Comparison of ENCODE assay signal across 1 cellular context in the genomic region with DNA sequence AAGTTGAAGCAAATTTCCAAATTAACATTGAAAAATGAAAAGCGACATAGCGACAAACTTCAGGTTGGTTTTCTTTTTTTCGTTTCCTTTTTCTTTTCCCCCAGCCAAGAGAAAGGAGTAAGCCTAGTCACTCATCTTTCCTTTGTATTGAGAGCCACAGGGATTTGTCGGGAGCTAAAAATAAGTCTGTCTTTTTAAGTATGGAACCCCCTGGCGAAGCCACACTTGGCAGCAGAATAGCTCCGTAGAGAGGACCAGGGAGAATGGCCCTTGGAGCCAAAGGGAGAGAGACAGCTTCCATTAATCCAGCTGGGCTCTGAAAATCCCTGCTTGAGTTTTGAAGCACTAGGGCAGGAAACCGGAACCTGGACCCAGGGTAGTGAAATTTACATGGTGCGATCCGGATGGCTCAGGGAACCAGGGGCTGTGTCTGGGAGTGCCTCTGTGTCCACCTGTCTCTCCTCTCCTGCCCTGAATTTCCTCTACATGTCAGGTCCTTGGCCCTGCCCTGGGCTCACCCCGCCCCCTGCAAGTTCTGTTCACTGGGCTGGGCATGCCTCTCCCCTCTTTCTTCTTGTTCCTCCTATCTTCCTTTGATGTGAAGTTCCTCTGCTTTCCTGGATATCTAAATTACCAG.
TF ChIP-seq lines count a peak whose summit lies in the region.

No MANE protein-coding gene starts in this region.

TF ChIP-seq in H1, 55 proteins besides CTCF, POLR2A, EP300 and RAD21:
- TF ChIP-seq MAFK (IDR thresholded peaks at IDR 0.05; ENCODE audit: low read depth, low read length) (no peak), SUZ12 (IDR thresholded peaks at IDR 0.05; ENCODE audit: low read length) (no peak), CREB1 (IDR thresholded peaks at IDR 0.05) (no peak), SP2 (IDR thresholded peaks at IDR 0.05; ENCODE audit: low read length) (no peak), NANOG (IDR thresholded peaks at IDR 0.05; ENCODE audit: insufficient read depth, low read depth, low read length, poor library complexity, severe bottlenecking) (no peak), SAP30 (IDR thresholded peaks at IDR 0.05; ENCODE audit: insufficient read depth, insufficient replicate concordance, low read length) (no peak), ZNF274 (IDR thresholded peaks at IDR 0.05; ENCODE audit: borderline replicate concordance, extremely low read depth, low read length) (no peak), SIRT6 (IDR thresholded peaks at IDR 0.05; ENCODE audit: low read length) (no peak), KDM4A (IDR thresholded peaks at IDR 0.05; ENCODE audit: low read depth, low read length, severe bottlenecking) (no peak)
- TF ChIP-seq, protein P1, sequence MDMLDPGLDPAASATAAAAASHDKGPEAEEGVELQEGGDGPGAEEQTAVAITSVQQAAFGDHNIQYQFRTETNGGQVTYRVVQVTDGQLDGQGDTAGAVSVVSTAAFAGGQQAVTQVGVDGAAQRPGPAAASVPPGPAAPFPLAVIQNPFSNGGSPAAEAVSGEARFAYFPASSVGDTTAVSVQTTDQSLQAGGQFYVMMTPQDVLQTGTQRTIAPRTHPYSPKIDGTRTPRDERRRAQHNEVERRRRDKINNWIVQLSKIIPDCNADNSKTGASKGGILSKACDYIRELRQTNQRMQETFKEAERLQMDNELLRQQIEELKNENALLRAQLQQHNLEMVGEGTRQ (IDR thresholded peaks at IDR 0.05; ENCODE audit: low read length) = no peak
